Comparison of ENCODE assay signal across 23 cellular contexts in genomic region chr6:6176829-6177228, GRCh38.
"Had no signal": no experiment of that assay in that cellular context is flagged by ENCODE, and none has a peak within 500 bp of the region (broad histone marks: within the 10 kb centered on the region; RNA-seq: fewer than 3 reads in every experiment).

No MANE protein-coding gene starts in this region.

- H3K27ac Mint-ChIP-seq: activated CD4-positive, alpha-beta memory T cell treated with anti-CD3 and anti-CD28 coated beads, Interleukin-2, amount 10 ng/mL, durations not matched to agents 7 days and 5 days; activated CD4-positive, alpha-beta T cell treated with anti-CD3 and anti-CD28 coated beads for 36 hours; activated CD4-positive, alpha-beta T cell treated with anti-CD3 and anti-CD28 coated beads, Interleukin-2, amount 10 ng/mL, durations not matched to agents 24 days and 14 days; activated naive CD4-positive, alpha-beta T cell treated with anti-CD3 and anti-CD28 coated beads, Interleukin-2, amount 10 ng/mL, durations not matched to agents 7 days and 5 days; activated naive CD4-positive, alpha-beta T cell treated with anti-CD3 and anti-CD28 coated beads, Interleukin-2, amount 50 U/mL, for 72 hours; activated naive CD8-positive, alpha-beta T cell treated with anti-CD3 and anti-CD28 coated beads, Interleukin-2, amount 10 ng/mL, durations not matched to agents 7 days and 5 days; activated T-cell treated with anti-CD3 and anti-CD28 coated beads, Interleukin-2, amount 50 U/mL, for 24 hours; activated T-cell treated with anti-CD3 and anti-CD28 coated beads, Interleukin-2, amount 50 U/mL, for 72 hours; brain had no signal

- H3K9me3 Mint-ChIP-seq: activated CD4-positive, alpha-beta memory T cell treated with anti-CD3 and anti-CD28 coated beads, Interleukin-2, amount 10 ng/mL, durations not matched to agents 7 days and 5 days; activated CD4-positive, alpha-beta T cell treated with anti-CD3 and anti-CD28 coated beads, Interleukin-2, amount 10 ng/mL, durations not matched to agents 24 days and 14 days; activated naive CD4-positive, alpha-beta T cell treated with anti-CD3 and anti-CD28 coated beads, Interleukin-2, amount 10 ng/mL, durations not matched to agents 7 days and 5 days; activated naive CD4-positive, alpha-beta T cell treated with anti-CD3 and anti-CD28 coated beads, Interleukin-2, amount 50 U/mL, for 72 hours; activated naive CD8-positive, alpha-beta T cell treated with anti-CD3 and anti-CD28 coated beads, Interleukin-2, amount 10 ng/mL, durations not matched to agents 7 days and 5 days; activated T-cell treated with anti-CD3 and anti-CD28 coated beads, Interleukin-2, amount 50 U/mL, for 24 hours; activated T-cell treated with anti-CD3 and anti-CD28 coated beads, Interleukin-2, amount 50 U/mL, for 72 hours; brain had no signal

- H3K36me3 Mint-ChIP-seq: activated naive CD4-positive, alpha-beta T cell treated with anti-CD3 and anti-CD28 coated beads, Interleukin-2, amount 10 ng/mL, durations not matched to agents 7 days and 5 days; activated naive CD4-positive, alpha-beta T cell treated with anti-CD3 and anti-CD28 coated beads, Interleukin-2, amount 50 U/mL, for 72 hours; activated naive CD8-positive, alpha-beta T cell treated with anti-CD3 and anti-CD28 coated beads, Interleukin-2, amount 10 ng/mL, durations not matched to agents 7 days and 5 days; brain had no signal

- H3K4me1 Mint-ChIP-seq: activated CD4-positive, alpha-beta memory T cell treated with anti-CD3 and anti-CD28 coated beads, Interleukin-2, amount 10 ng/mL, durations not matched to agents 7 days and 5 days; activated CD4-positive, alpha-beta T cell treated with anti-CD3 and anti-CD28 coated beads for 36 hours; activated CD4-positive, alpha-beta T cell treated with anti-CD3 and anti-CD28 coated beads, Interleukin-2, amount 10 ng/mL, durations not matched to agents 24 days and 14 days; activated naive CD4-positive, alpha-beta T cell treated with anti-CD3 and anti-CD28 coated beads, Interleukin-2, amount 10 ng/mL, durations not matched to agents 7 days and 5 days; activated naive CD8-positive, alpha-beta T cell treated with anti-CD3 and anti-CD28 coated beads, Interleukin-2, amount 10 ng/mL, durations not matched to agents 7 days and 5 days; brain had no signal

- H3K4me3 Mint-ChIP-seq: activated CD4-positive, alpha-beta memory T cell treated with anti-CD3 and anti-CD28 coated beads, Interleukin-2, amount 10 ng/mL, durations not matched to agents 7 days and 5 days; activated CD4-positive, alpha-beta T cell treated with anti-CD3 and anti-CD28 coated beads for 36 hours; activated CD4-positive, alpha-beta T cell treated with anti-CD3 and anti-CD28 coated beads, Interleukin-2, amount 10 ng/mL, durations not matched to agents 24 days and 14 days; activated naive CD4-positive, alpha-beta T cell treated with anti-CD3 and anti-CD28 coated beads, Interleukin-2, amount 10 ng/mL, durations not matched to agents 7 days and 5 days; activated naive CD8-positive, alpha-beta T cell treated with anti-CD3 and anti-CD28 coated beads, Interleukin-2, amount 10 ng/mL, durations not matched to agents 7 days and 5 days; activated T-cell treated with anti-CD3 and anti-CD28 coated beads, Interleukin-2, amount 50 U/mL, for 24 hours; activated T-cell treated with anti-CD3 and anti-CD28 coated beads, Interleukin-2, amount 50 U/mL, for 72 hours; brain had no signal

- DNase-seq: activated CD4-positive, alpha-beta memory T cell treated with anti-CD3 and anti-CD28 coated beads, Interleukin-2, amount 10 ng/mL, durations not matched to agents 7 days and 5 days; activated CD4-positive, alpha-beta T cell treated with anti-CD3 and anti-CD28 coated beads for 36 hours; activated CD4-positive, alpha-beta T cell treated with anti-CD3 and anti-CD28 coated beads, Interleukin-2, amount 10 ng/mL, durations not matched to agents 24 days and 14 days; activated CD4-positive, CD25-positive, alpha-beta regulatory T cell; activated CD4-positive, CD25-positive, alpha-beta regulatory T cell treated with anti-CD3 and anti-CD28 coated beads, Interleukin-2, amount 50 U/mL, for 72 hours; activated CD8-positive, alpha-beta memory T cell treated with anti-CD3 and anti-CD28 coated beads, Interleukin-2, amount 50 U/mL, for 48 hours; activated gamma-delta T cell; activated naive CD4-positive, alpha-beta T cell; activated naive CD4-positive, alpha-beta T cell treated with anti-CD3 and anti-CD28 coated beads, Interleukin-2, amount 10 ng/mL, durations not matched to agents 7 days and 5 days; activated naive CD8-positive, alpha-beta T cell treated with anti-CD3 and anti-CD28 coated beads, Interleukin-2, amount 10 ng/mL, durations not matched to agents 7 days and 5 days; activated T-cell treated with anti-CD3 and anti-CD28 coated beads for 4 hours; activated T-cell treated with anti-CD3 and anti-CD28 coated beads, Interleukin-2, amount 50 U/mL, for 24 hours; activated T-cell treated with anti-CD3 and anti-CD28 coated beads, Interleukin-2, amount 50 U/mL, for 72 hours; central memory CD4-positive, alpha-beta T cell; cerebellar nuclear complex; cortex of kidney; dermis blood vessel endothelial cell; effector CD8-positive, alpha-beta T cell; esophagus squamous epithelium; foreskin melanocyte; T-helper 2 cell had no signal
